ENCODE assay signal across 9 cellular contexts in genomic region chr1:206674745-206675175, GRCh38. TPM values are rescaled to one million over a fixed set of nuclear protein-coding genes. Genes with fewer than 3 reads are reported as not detected.
DNase-seq lines count a peak whose midpoint lies in the region; ATAC-seq, FAIRE-seq and TF ChIP-seq lines count a peak whose summit lies in the region.
"Had no signal": no experiment of that assay in that cellular context is flagged by ENCODE, and none has a peak within 500 bp of the region (broad histone marks: within the 10 kb centered on the region; RNA-seq: fewer than 3 reads in every experiment).

No MANE protein-coding gene starts in this region.

- H3K4me1 ChIP-seq in lung (ENCODE audit: control insufficient read depth in 2 of 2, insufficient read depth in 2 of 2, low read length in 2 of 2) (peaks cover 8 to 31% of the 10 kb centered on the region in 2 donors), urinary bladder (ENCODE audit: insufficient read depth) (no peaks in the 10 kb centered on the region)

- peak; percentile 81 for ATAC-seq in lung (ENCODE audit: insufficient read depth, low FRiP score)

- FAIRE-seq in bronchial epithelial cell (lab: Jason Lieb, UNC), result no peak

- no peaks in the 10 kb centered on the region for H3K36me3 ChIP-seq in bronchial epithelial cell (ENCODE audit: control insufficient read depth, insufficient read depth, low read length)
- no peaks in the 10 kb centered on the region for H3K36me3 ChIP-seq in lung (ENCODE audit: control insufficient read depth in 2 of 2, insufficient read depth in 2 of 2, low read length in 2 of 2)
- H3K36me3 ChIP-seq in urinary bladder (ENCODE audit: insufficient read depth), result no peaks in the 10 kb centered on the region

- DNase-seq in NCI-H187 (lab: John Stamatoyannopoulos, UW) (peak; percentile 36 to 66), NCI-H187 treated with DMSO at 0.1 percent for 48 hours (lab: John Stamatoyannopoulos, UW) (no peak), bronchial epithelial cell (ENCODE audit: low read depth) (peak; percentile 98), lung (ENCODE audit: low spot score) (peak; percentile 90), NCI-H1092 (lab: John Stamatoyannopoulos, UW) (no peak), SKM-1 treated with dmso at 0.1 percent for 144 hours (lab: John Stamatoyannopoulos, UW; ENCODE audit: unreplicated experiment) (no peak), UCSD-AML1 (lab: John Stamatoyannopoulos, UW; ENCODE audit: unreplicated experiment) (no peak)
- DNase-seq: C1 segment of cervical spinal cord had no signal

- H3K4me3 ChIP-seq in bronchial epithelial cell (ENCODE audit: low read depth, low read length), result no peak overlapping the region
- no peak overlapping the region for H3K4me3 ChIP-seq in lung
- H3K4me3 ChIP-seq in urinary bladder (ENCODE audit: low read depth, low read length), result no peak overlapping the region

- no peaks in the 10 kb centered on the region for H3K9me3 ChIP-seq in lung (ENCODE audit: control insufficient read depth in 2 of 2, insufficient read depth in 1 of 2, low read length in 1 of 2)

- H3K27me3 ChIP-seq in bronchial epithelial cell (ENCODE audit: control insufficient read depth, insufficient read depth, low read length) (no peaks in the 10 kb centered on the region), lung (ENCODE audit: control insufficient read depth, insufficient read depth) (no peaks in the 10 kb centered on the region)

- H3K27ac ChIP-seq in lung (ENCODE audit: low read depth in 1 of 2, low read length in 1 of 2) (peak overlapping the region; percentile 47 to 81), urinary bladder (ENCODE audit: low read depth) (peak overlapping the region; percentile 74)

- 51 to 71% methylated on average over 1 of the region's 1 CpG for WGBS in lung, 2 donors
- 25% methylated on average over 1 of the region's 1 CpG for WGBS in urinary bladder

- TF ChIP-seq CTCF in bronchial epithelial cell (IDR thresholded peaks at IDR 0.05; ENCODE audit: insufficient read depth, low read length, severe bottlenecking) (no peak), lung (IDR thresholded peaks at IDR 0.05; ENCODE audit: control extremely low read depth, extremely low read depth) (no peak)

RNA-seq across cellular contexts. Expression of gene MAPKAPK2, which starts 9.9 kb away (rescaled TPM):
- total RNA-seq in bronchial epithelial cell (23.2 and 33.2 TPM in 2 replicates), lung (100 to 1,000 TPM in 1 of 2 donors, 10 to 100 TPM in 1; 35.8 to 116 TPM), urinary bladder (20.4 TPM)
- polyA plus RNA-seq in lung (10 to 100 TPM; 55.7 to 94.5 TPM), urinary bladder (49.5 TPM)

RNA-seq across cellular contexts. Expression of gene DYRK3, which starts 39.4 kb away (rescaled TPM):
- 51.0 and 58.2 TPM in 2 replicates for total RNA-seq in bronchial epithelial cell
- total RNA-seq in lung, result 10 to 100 TPM; 12.3 to 13.0 TPM
- 1 to 10 TPM; 4.6 to 5.4 TPM for polyA plus RNA-seq in lung
- total RNA-seq in urinary bladder, result 12.8 TPM
- polyA plus RNA-seq in urinary bladder, result 5.6 TPM

Comparison
In these comparisons a context has a peak if more than half of its experiments do, and no peak if none do; other contexts are left out.
1. DNase-seq: peak in NCI-H187 (2 of 2), bronchial epithelial cell (single experiment) and lung (single experiment); none in NCI-H187 treated with DMSO at 0.1 percent for 48 hours (single experiment), NCI-H1092 (single experiment), SKM-1 treated with dmso at 0.1 percent for 144 hours (single experiment) and UCSD-AML1 (single experiment).